Comparison of ENCODE assay signal across 8 cellular contexts in the genomic region with DNA sequence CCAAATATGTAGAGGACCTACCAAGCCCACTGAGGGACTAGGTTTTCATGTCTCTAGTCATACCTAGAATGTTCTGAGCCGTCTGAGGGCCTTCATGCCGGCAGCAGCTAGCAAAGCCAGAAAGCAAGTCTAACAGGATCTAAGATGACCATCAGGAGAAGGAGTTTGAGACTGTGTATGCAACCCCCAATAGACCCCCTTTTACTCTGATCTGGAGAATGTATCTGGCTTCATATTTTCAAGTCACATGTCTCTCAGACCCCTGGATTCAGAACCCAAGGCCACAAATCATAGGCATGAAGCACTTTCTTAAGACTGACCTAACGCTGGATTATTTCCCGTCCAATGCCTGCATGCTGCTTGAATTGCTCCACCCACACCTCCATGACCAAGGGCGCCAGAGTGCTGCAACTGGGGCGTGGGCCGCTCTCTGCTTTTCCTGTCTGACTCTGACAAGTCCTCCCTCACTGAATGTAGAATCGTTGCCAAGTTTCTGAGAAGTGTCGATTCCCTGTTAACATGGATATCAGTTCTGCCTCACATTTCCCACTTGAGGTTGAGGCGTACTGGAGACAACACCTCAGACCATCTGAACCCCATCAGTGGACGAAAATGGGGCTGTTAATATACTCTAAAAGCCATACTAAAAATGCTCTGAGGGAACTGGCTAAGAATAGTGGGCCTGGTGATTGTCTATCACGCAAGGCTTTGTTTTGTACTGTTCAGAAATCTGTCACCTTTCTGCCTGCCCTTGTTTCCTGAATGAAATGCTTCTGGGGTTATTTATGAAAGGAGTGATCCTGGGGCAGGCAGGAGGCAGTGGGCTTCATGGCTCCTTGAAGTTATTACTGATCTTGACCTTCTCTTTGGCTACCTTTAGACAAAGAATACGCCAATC. TPM values are rescaled to one million over a fixed set of nuclear protein-coding genes. Genes with fewer than 3 reads are reported as not detected.
DNase-seq lines count a peak whose midpoint lies in the region; ATAC-seq, FAIRE-seq and TF ChIP-seq lines count a peak whose summit lies in the region.

No MANE protein-coding gene starts in this region.

- CTCF ChIA-PET in WTC11 (lab: Charles Lee) = no interaction called here

- intact Hi-C loops in pancreas (cut with DNase I) = no loop called here

- 24 to 25% methylated on average over 13 of the region's 13 CpGs for WGBS in pancreas, 2 donors

- DNase-seq in T-helper 2 cell (peak; percentile 20 to 75 (median 36)), pancreas (peak; percentile 59 to 74 (median 70)), NCI-H1930 (lab: John Stamatoyannopoulos, UW) (no peak), NCI-H1694 (lab: John Stamatoyannopoulos, UW) (no peak), WTC11 (ENCODE audit: low spot score) (no peak)
- peak; percentile 47 for DNase-seq in central memory CD4-positive, alpha-beta T cell

- no peak for TF ChIP-seq CTCF in pancreas (IDR thresholded peaks at IDR 0.05)
- TF ChIP-seq CTCF in WTC11 (IDR thresholded peaks at IDR 0.05) = no peak

- peaks cover 4% of the 10 kb centered on the region for H3K4me1 Mint-ChIP-seq in WTC11

- no peaks in the 10 kb centered on the region for H3K9me3 ChIP-seq in pancreas

- no peak overlapping the region for H3K4me3 Mint-ChIP-seq in WTC11

- peak overlapping the region; percentile 26 to 86 (median 70) for H3K27ac ChIP-seq in pancreas

- ATAC-seq in GM21390 (IDR thresholded peaks at IDR 0.05; ENCODE audit: unreplicated experiment) (peak; percentile 30), pancreas (peak; percentile 46 to 68 (median 61)), SK-N-SH treated with all-trans-retinoic acid at 6 μM for 48 hours (no peak), WTC11 (no peak)

- H3K9me3 Mint-ChIP-seq in WTC11 = no peaks in the 10 kb centered on the region

- H3K36me3 Mint-ChIP-seq in WTC11 = peaks cover 5% of the 10 kb centered on the region; the same call in 1 of the 2 replicates

- no peaks in the 10 kb centered on the region for H3K27me3 Mint-ChIP-seq in WTC11 (ENCODE audit: low read depth)

- H3K36me3 ChIP-seq in pancreas = peaks cover 0 to 17% (median 0%) of the 10 kb centered on the region in 3 donors

- FAIRE-seq in pancreas (lab: Jason Lieb, UNC) = no peak

- H3K4me3 ChIP-seq in pancreas = no peak overlapping the region

- no peak overlapping the region for H3K27ac Mint-ChIP-seq in WTC11

- no peaks in the 10 kb centered on the region for H3K27me3 ChIP-seq in pancreas

- H3K4me1 ChIP-seq in pancreas = peaks cover 45 to 62% (median 50%) of the 10 kb centered on the region in 3 donors

- POLR2A ChIA-PET in WTC11 (lab: Charles Lee) = no interaction called here

TF ChIP-seq in SK-N-SH treated with all-trans-retinoic acid at 6 μM for 48 hours, 23 proteins besides CTCF, POLR2A, EP300 and RAD21 (continues in another document):
- TF ChIP-seq ISL1 (CRISPR knock-in tag; IDR thresholded peaks at IDR 0.05) = no peak
- no peak for TF ChIP-seq SNAI2 (CRISPR knock-in tag; IDR thresholded peaks at IDR 0.05)
- TF ChIP-seq ZC3H10 (CRISPR knock-in tag; IDR thresholded peaks at IDR 0.05) = no peak
- no peak for TF ChIP-seq TOX (CRISPR knock-in tag; IDR thresholded peaks at IDR 0.05; ENCODE audit: borderline replicate concordance)
- TF ChIP-seq, protein P1, sequence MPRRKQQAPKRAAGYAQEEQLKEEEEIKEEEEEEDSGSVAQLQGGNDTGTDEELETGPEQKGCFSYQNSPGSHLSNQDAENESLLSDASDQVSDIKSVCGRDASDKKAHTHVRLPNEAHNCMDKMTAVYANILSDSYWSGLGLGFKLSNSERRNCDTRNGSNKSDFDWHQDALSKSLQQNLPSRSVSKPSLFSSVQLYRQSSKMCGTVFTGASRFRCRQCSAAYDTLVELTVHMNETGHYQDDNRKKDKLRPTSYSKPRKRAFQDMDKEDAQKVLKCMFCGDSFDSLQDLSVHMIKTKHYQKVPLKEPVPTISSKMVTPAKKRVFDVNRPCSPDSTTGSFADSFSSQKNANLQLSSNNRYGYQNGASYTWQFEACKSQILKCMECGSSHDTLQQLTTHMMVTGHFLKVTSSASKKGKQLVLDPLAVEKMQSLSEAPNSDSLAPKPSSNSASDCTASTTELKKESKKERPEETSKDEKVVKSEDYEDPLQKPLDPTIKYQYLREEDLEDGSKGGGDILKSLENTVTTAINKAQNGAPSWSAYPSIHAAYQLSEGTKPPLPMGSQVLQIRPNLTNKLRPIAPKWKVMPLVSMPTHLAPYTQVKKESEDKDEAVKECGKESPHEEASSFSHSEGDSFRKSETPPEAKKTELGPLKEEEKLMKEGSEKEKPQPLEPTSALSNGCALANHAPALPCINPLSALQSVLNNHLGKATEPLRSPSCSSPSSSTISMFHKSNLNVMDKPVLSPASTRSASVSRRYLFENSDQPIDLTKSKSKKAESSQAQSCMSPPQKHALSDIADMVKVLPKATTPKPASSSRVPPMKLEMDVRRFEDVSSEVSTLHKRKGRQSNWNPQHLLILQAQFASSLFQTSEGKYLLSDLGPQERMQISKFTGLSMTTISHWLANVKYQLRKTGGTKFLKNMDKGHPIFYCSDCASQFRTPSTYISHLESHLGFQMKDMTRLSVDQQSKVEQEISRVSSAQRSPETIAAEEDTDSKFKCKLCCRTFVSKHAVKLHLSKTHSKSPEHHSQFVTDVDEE (CRISPR knock-in tag; IDR thresholded peaks at IDR 0.05) = no peak
- TF ChIP-seq, protein P2, sequence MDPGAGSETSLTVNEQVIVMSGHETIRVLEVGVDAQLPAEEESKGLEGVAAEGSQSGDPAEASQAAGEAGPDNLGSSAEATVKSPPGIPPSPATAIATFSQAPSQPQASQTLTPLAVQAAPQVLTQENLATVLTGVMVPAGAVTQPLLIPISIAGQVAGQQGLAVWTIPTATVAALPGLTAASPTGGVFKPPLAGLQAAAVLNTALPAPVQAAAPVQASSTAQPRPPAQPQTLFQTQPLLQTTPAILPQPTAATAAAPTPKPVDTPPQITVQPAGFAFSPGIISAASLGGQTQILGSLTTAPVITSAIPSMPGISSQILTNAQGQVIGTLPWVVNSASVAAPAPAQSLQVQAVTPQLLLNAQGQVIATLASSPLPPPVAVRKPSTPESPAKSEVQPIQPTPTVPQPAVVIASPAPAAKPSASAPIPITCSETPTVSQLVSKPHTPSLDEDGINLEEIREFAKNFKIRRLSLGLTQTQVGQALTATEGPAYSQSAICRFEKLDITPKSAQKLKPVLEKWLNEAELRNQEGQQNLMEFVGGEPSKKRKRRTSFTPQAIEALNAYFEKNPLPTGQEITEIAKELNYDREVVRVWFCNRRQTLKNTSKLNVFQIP (CRISPR knock-in tag; IDR thresholded peaks at IDR 0.05; ENCODE audit: borderline replicate concordance, low read depth) = no peak
- no peak for TF ChIP-seq ESRRG (CRISPR knock-in tag; IDR thresholded peaks at IDR 0.05)
- TF ChIP-seq ARNTL (CRISPR knock-in tag; IDR thresholded peaks at IDR 0.05; ENCODE audit: borderline replicate concordance, low read depth) = no peak
- TF ChIP-seq GLIS3 (CRISPR knock-in tag; IDR thresholded peaks at IDR 0.05) = no peak

TF ChIP-seq in WTC11, 78 proteins besides CTCF, POLR2A, EP300 and RAD21:
- TF ChIP-seq GRHL2 (CRISPR knock-in tag; IDR thresholded peaks at IDR 0.05; ENCODE audit: insufficient replicate concordance, severe bottlenecking) = no peak
- no peak for TF ChIP-seq NFATC4 (CRISPR knock-in tag; IDR thresholded peaks at IDR 0.05)
- no peak for TF ChIP-seq PRRX2 (CRISPR knock-in tag; IDR thresholded peaks at IDR 0.05)
- TF ChIP-seq RORB (CRISPR knock-in tag; IDR thresholded peaks at IDR 0.05) = no peak
- TF ChIP-seq CREM (CRISPR knock-in tag; IDR thresholded peaks at IDR 0.05) = no peak
- no peak for TF ChIP-seq ZNF232 (CRISPR knock-in tag; IDR thresholded peaks at IDR 0.05)
- TF ChIP-seq, protein P3, sequence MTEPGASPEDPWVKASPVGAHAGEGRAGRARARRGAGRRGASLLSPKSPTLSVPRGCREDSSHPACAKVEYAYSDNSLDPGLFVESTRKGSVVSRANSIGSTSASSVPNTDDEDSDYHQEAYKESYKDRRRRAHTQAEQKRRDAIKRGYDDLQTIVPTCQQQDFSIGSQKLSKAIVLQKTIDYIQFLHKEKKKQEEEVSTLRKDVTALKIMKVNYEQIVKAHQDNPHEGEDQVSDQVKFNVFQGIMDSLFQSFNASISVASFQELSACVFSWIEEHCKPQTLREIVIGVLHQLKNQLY (CRISPR knock-in tag; IDR thresholded peaks at IDR 0.05) = no peak

RNA-seq across cellular contexts. Expression of a gene that starts 23.9 kb away (rescaled TPM):
- 10 to 100 TPM; 32.9 to 57.7 (median 34.5) TPM for total RNA-seq in pancreas
- polyA plus RNA-seq in pancreas = 10 to 100 TPM; 41.5 to 49.4 TPM
- total RNA-seq in WTC11 (2021) = 20.7 to 22.7 TPM (median 21.3 TPM) in 3 replicates

RNA-seq across cellular contexts. Expression of a gene that starts 56.8 kb away (rescaled TPM):
- total RNA-seq in pancreas (10 to 100 TPM; 23.7 to 35.4 (median 27.9) TPM), WTC11 (2021) (18.2 to 21.5 TPM (median 18.4 TPM) in 3 replicates)
- 10 to 100 TPM; 11.0 to 19.4 TPM for polyA plus RNA-seq in pancreas

Comparison
In these comparisons a context has a peak if more than half of its experiments do, and no peak if none do; other contexts are left out.
1. ATAC-seq: peak in GM21390 (single experiment) and pancreas (4 of 4); none in SK-N-SH treated with all-trans-retinoic acid at 6 μM for 48 hours (single experiment) and WTC11 (single experiment).
2. DNase-seq: peak in T-helper 2 cell (5 of 5), central memory CD4-positive, alpha-beta T cell (single experiment) and pancreas (6 of 6); none in NCI-H1930 (0 of 2), NCI-H1694 (single experiment) and WTC11 (single experiment).